In the genomic region with DNA sequence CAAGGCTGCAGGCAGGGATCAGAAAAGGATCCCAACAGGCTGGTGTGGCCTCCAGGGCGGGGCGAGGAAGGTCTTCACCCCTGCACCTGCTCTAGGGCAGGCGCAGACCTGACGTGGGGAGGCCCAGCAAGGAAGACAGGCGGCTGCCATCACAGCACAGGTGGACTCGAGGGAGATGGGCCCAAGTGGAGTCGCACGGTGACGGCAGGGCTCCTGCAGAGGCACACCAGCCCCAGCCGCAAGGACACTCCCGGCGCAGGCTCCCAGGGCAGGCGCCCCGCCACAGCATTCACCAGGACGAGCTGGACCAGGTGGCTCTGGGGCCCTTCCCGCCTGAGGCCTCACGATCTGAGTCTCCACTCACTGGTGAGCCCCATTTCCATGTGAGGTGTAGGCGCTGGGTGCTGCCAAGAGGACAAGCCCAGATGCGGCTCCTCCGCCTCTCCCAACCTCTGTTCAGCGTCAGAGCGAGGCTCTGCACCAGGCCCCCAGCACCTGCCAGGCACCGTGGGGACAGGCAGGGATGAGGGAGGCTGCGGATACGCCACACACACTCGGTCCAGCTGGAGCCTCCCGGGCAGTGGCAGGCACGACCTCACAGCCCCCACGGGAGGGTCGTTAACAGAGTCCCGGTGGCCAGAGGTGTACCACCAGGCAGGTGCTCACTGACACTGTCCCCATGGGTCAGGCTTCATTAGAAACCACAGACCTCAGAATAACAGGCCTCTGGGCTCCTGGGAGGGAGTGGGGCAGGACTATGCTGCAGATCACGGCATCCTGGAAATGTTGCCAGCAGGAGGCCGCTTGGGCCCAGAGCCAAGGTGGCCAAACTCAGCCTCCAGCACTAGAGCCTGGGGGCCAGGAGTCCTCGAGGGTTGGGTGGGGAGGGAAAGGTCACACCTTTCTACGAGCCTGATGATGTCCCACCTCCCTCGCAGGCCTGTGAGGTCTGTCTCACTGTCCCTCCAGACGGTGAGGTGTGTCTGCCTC, we compare ENCODE assay signal across 19 cellular contexts.
DNase-seq lines count a peak whose midpoint lies in the region; ATAC-seq and TF ChIP-seq lines count a peak whose summit lies in the region.
"Had no signal": no experiment of that assay in that cellular context is flagged by ENCODE, and none has a peak within 500 bp of the region (broad histone marks: within the 10 kb centered on the region; RNA-seq: fewer than 3 reads in every experiment).

No MANE protein-coding gene starts in this region.

- no peak overlapping the region for H2AFZ ChIP-seq in smooth muscle cell (ENCODE audit: low read depth)

- no peak overlapping the region for H3K9ac ChIP-seq in smooth muscle cell (ENCODE audit: low read depth)

- H3K27ac Mint-ChIP-seq in naive thymus-derived CD8-positive, alpha-beta T cell, result peak overlapping the region; percentile 92 to 98 (median 96)
- H3K27ac Mint-ChIP-seq: activated T-helper 1 cell treated with anti-CD3 and anti-CD28 coated beads, Interleukin-12 subunit alpha, Interleukin-12 subunit beta, Interleukin-2, Interleukin-4 antibody, amounts not matched to agents 30 ng/mL and 10 ng/mL and 1 ng/mL, durations not matched to agents 14 hours and 24 hours and 36 hours; mesothelial cell of epicardium had no signal

- H4K20me1 ChIP-seq in smooth muscle cell (ENCODE audit: low read depth), result peaks cover 19% of the 10 kb centered on the region

- H3K36me3 Mint-ChIP-seq in naive thymus-derived CD8-positive, alpha-beta T cell, result peaks cover 0 to 2% (median 0%) of the 10 kb centered on the region in 3 donors
- H3K36me3 Mint-ChIP-seq: mesothelial cell of epicardium had no signal

- no peak overlapping the region for H3K4me2 ChIP-seq in smooth muscle cell
- H3K4me2 ChIP-seq: A549 had no signal

- H3K9me3 Mint-ChIP-seq in naive thymus-derived CD8-positive, alpha-beta T cell, result no peaks in the 10 kb centered on the region
- H3K9me3 Mint-ChIP-seq: activated T-helper 1 cell treated with anti-CD3 and anti-CD28 coated beads, Interleukin-12 subunit alpha, Interleukin-12 subunit beta, Interleukin-2, Interleukin-4 antibody, amounts not matched to agents 30 ng/mL and 10 ng/mL and 1 ng/mL, durations not matched to agents 14 hours and 24 hours and 36 hours; mesothelial cell of epicardium had no signal

- peak; percentile 13; the same call in 1 of the 2 replicates for TF ChIP-seq CTCF in VCaP (conservative IDR thresholded peaks at IDR 0.05)
- TF ChIP-seq CTCF in smooth muscle cell (IDR thresholded peaks at IDR 0.05; ENCODE audit: borderline replicate concordance, insufficient read depth, poor library complexity, severe bottlenecking), result no peak

- no peaks in the 10 kb centered on the region for H3F3A ChIP-seq in smooth muscle cell (ENCODE audit: low read depth)

- peak overlapping the region; percentile 20; the same call in 1 of the 2 replicates for H3K27ac ChIP-seq in VCaP
- no peak overlapping the region for H3K27ac ChIP-seq in smooth muscle cell (ENCODE audit: low read depth)
- H3K27ac ChIP-seq: A549, adrenal gland, neutrophil, uterus had no signal

- H3K79me2 ChIP-seq in smooth muscle cell (ENCODE audit: low read depth), result no peaks in the 10 kb centered on the region

- H3K4me1 Mint-ChIP-seq in naive thymus-derived CD8-positive, alpha-beta T cell, result peaks cover 19 to 42% (median 31%) of the 10 kb centered on the region in 4 donors

- H3K27me3 ChIP-seq in smooth muscle cell (ENCODE audit: low read depth), result no peaks in the 10 kb centered on the region
- H3K27me3 ChIP-seq: adrenal gland, neutrophil, uterus had no signal

- H3K9me3 ChIP-seq in smooth muscle cell (replicated peaks; ENCODE audit: low read depth), result no peaks in the 10 kb centered on the region
- H3K9me3 ChIP-seq: A549, adrenal gland, neutrophil, uterus had no signal

- ATAC-seq in naive thymus-derived CD8-positive, alpha-beta T cell, result peak in 1 of 2 donors; percentile 9
- ATAC-seq: Panc1 had no signal

- H3K4me3 Mint-ChIP-seq in naive thymus-derived CD8-positive, alpha-beta T cell, result peak overlapping the region in 8 of 10 donors; percentile 75 to 87 (median 82)
- H3K4me3 Mint-ChIP-seq: activated T-helper 1 cell treated with anti-CD3 and anti-CD28 coated beads, Interleukin-12 subunit alpha, Interleukin-12 subunit beta, Interleukin-2, Interleukin-4 antibody, amounts not matched to agents 30 ng/mL and 10 ng/mL and 1 ng/mL, durations not matched to agents 14 hours and 24 hours and 36 hours; CD14-positive monocyte; mesothelial cell of epicardium had no signal

- no peaks in the 10 kb centered on the region for H3K4me1 ChIP-seq in smooth muscle cell (ENCODE audit: low read depth)
- H3K4me1 ChIP-seq: A549 had no signal

- peak; percentile 45 for DNase-seq in NCI-H2171 treated with DMSO at 0.1 percent for 48 hours (lab: John Stamatoyannopoulos, UW)
- no peak for DNase-seq in NCI-H2171 (lab: John Stamatoyannopoulos, UW)
- DNase-seq in EH (ENCODE audit: low read depth), result peak; percentile 21
- no peak for DNase-seq in naive thymus-derived CD8-positive, alpha-beta T cell
- DNase-seq in stimulated activated CD4-positive, alpha-beta T cell treated with anti-CD3 and anti-CD28 coated beads, Interleukin-4, amount 100 ng/mL, for 4 hours, result no peak
- DNase-seq in smooth muscle cell (lab: John Stamatoyannopoulos, UW; ENCODE audit: unreplicated experiment), result no peak
- DNase-seq in NCI-H1694 treated with DMSO at 0.1 percent for 48 hours (lab: John Stamatoyannopoulos, UW), result no peak
- DNase-seq: adrenal gland, cerebellar nuclear complex, NCI-H1694, retina, uterus had no signal

- H3K4me3 ChIP-seq in smooth muscle cell, result no peak overlapping the region
- H3K4me3 ChIP-seq: A549, adrenal gland, uterus had no signal

- no peaks in the 10 kb centered on the region for H3K36me3 ChIP-seq in smooth muscle cell (ENCODE audit: low read depth)
- H3K36me3 ChIP-seq: adrenal gland, uterus had no signal

- WGBS in smooth muscle cell (ENCODE audit: low lambda C conversion rate), result 94% methylated on average over 36 of the region's 37 CpGs

- no peaks in the 10 kb centered on the region for H3K27me3 Mint-ChIP-seq in naive thymus-derived CD8-positive, alpha-beta T cell

- POLR2A ChIA-PET in naive thymus-derived CD8-positive, alpha-beta T cell (lab: Charles Lee), result interaction anchor here (0.8 to 2.7 kb wide), 4 partner anchors 10 to 233 kb away, joined by 3 to 11 read pairs (median 6); a partner anchor contains a TSS

Comparison
In these comparisons a context has a peak if more than half of its experiments do, and no peak if none do; other contexts are left out.
1. DNase-seq: peak in NCI-H2171 treated with DMSO at 0.1 percent for 48 hours (single experiment) and EH (single experiment); none in NCI-H2171 (single experiment), naive thymus-derived CD8-positive, alpha-beta T cell (0 of 10), stimulated activated CD4-positive, alpha-beta T cell treated with anti-CD3 and anti-CD28 coated beads, Interleukin-4, amount 100 ng/mL, for 4 hours (0 of 2), smooth muscle cell (single experiment) and NCI-H1694 treated with DMSO at 0.1 percent for 48 hours (single experiment).